ENCODE assay signal across 8 cellular contexts in the genomic region with DNA sequence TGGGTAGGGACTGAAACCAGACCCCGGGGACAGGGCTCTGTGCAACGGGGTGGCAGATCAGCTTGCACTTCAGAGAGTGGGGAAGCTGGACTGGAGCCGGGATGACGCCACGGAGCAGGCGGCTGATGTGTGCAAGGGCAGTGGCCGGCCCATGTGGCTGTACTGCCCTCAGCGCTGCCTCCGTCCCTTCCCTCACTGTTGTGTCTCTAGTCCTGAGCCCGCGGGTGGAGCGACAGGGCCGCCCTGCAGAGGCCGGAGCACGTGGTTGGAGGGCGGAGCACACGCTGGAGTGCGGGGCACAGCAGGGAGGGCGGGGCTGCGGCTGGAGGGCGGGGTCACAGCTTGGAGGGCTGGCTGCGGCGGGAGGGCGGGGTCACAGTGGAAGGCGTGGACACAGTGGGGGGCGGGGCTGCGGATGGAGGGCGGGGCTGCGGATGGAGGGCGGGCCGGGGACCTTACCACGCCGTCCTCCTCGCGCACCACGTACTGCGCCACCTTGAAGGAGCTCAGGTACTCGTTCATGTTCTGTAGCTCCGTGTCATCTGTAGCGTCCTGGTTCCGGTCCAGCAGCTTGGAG. TPM values are rescaled to one million over a fixed set of nuclear protein-coding genes. Genes with fewer than 3 reads are reported as not detected.
A peak's percentile ranks its signal among the peaks of the same experiment; 100 is the strongest.
DNase-seq lines count a peak whose midpoint lies in the region; ATAC-seq and TF ChIP-seq lines count a peak whose summit lies in the region.

No MANE protein-coding gene starts in this region.

- H3K4me3 Mint-ChIP-seq in chondrocyte (ENCODE audit: unreplicated experiment) = no peak overlapping the region

- peaks cover 4% of the 10 kb centered on the region for H3K36me3 Mint-ChIP-seq in chondrocyte (ENCODE audit: low read depth)

- H3F3A ChIP-seq in MM.1S (ENCODE audit: insufficient read depth, low read length) = no peaks in the 10 kb centered on the region

- H3K4me2 ChIP-seq in MM.1S (ENCODE audit: low read depth, low read length) = peak overlapping the region; percentile 86

- no peaks in the 10 kb centered on the region for H3K79me2 ChIP-seq in MM.1S (ENCODE audit: low read length)

- ATAC-seq in lower lobe of right lung (peak; percentile 94), HG03135 (IDR thresholded peaks at IDR 0.05; ENCODE audit: unreplicated experiment) (no peak)

- no peak for TF ChIP-seq CTCF in BE2C (IDR thresholded peaks at IDR 0.05; ENCODE audit: low read depth, low read length)
- no peak for TF ChIP-seq CTCF in MM.1S (IDR thresholded peaks at IDR 0.05; ENCODE audit: low read length)
- no peak for TF ChIP-seq CTCF in chondrocyte (IDR thresholded peaks at IDR 0.05)
- TF ChIP-seq CTCF in lower lobe of right lung (IDR thresholded peaks at IDR 0.05) = no peak

- H3K27ac ChIP-seq in MM.1S (ENCODE audit: low read length) (no peak overlapping the region), lower lobe of right lung (no peak overlapping the region)

- H3K36me3 ChIP-seq in BE2C = no peaks in the 10 kb centered on the region
- H3K36me3 ChIP-seq in MM.1S (replicated peaks; ENCODE audit: insufficient read depth, low read length) = no peaks in the 10 kb centered on the region
- H3K36me3 ChIP-seq in lower lobe of right lung = no peaks in the 10 kb centered on the region

- H3K27ac Mint-ChIP-seq in chondrocyte (ENCODE audit: unreplicated experiment) = no peak overlapping the region

- in situ Hi-C loops in ACHN (cut with HindIII; ENCODE audit: low pct_ligation_motif_present, low pct_unique_long_range_greater_than_20kb, low sequenced_read_pairs) = no loop called here

- H3K27me3 ChIP-seq in BE2C (no peaks in the 10 kb centered on the region), MM.1S (replicated peaks; ENCODE audit: insufficient read depth, low read length) (peaks cover 86% of the 10 kb centered on the region), lower lobe of right lung (ENCODE audit: low read depth) (peaks cover 9% of the 10 kb centered on the region)

- no peaks in the 10 kb centered on the region for H3K9me2 ChIP-seq in MM.1S (replicated peaks; ENCODE audit: insufficient read depth, low read length)

- peaks cover 14% of the 10 kb centered on the region for H3K27me3 Mint-ChIP-seq in chondrocyte (ENCODE audit: low read depth)

- H4K20me1 ChIP-seq in MM.1S (ENCODE audit: insufficient read depth, low read length) = no peaks in the 10 kb centered on the region

- DNase-seq in BE2C (peak; percentile 92), MM.1S (peak; percentile 91), chondrocyte (ENCODE audit: low spot score) (peak; percentile 83), lower lobe of right lung (peak; percentile 89), ACHN (no peak)
- DNase-seq in activated CD4-positive, alpha-beta T cell treated with anti-CD3 and anti-CD28 coated beads for 1 hour = peak; percentile 56
- DNase-seq in stimulated activated CD8-positive, alpha-beta memory T cell treated with anti-CD3 and anti-CD28 coated beads, Interleukin-15, amount 100 ng/mL, for 1 hour (ENCODE audit: low read depth) = peak; percentile 27

- intact Hi-C loops in lower lobe of right lung (cut with DNase I) = no loop called here

- no peak overlapping the region for H3K9ac ChIP-seq in MM.1S (ENCODE audit: low read length)

- peaks cover 12% of the 10 kb centered on the region for H3K9me3 Mint-ChIP-seq in chondrocyte (ENCODE audit: low read depth)

- H3K4me1 ChIP-seq in BE2C (no peaks in the 10 kb centered on the region), MM.1S (ENCODE audit: low read length) (peaks cover 5% of the 10 kb centered on the region; the same call in 1 of the 2 replicates), lower lobe of right lung (peaks cover 8% of the 10 kb centered on the region)

- H3K4me3 ChIP-seq in BE2C (ENCODE audit: low read depth, low read length) (no peak overlapping the region), MM.1S (ENCODE audit: low read length) (no peak overlapping the region), lower lobe of right lung (peak overlapping the region; percentile 19)

- H3K4me1 Mint-ChIP-seq in chondrocyte (ENCODE audit: low read depth) = no peaks in the 10 kb centered on the region

- H3K9me3 ChIP-seq in BE2C (no peaks in the 10 kb centered on the region), MM.1S (replicated peaks; ENCODE audit: insufficient read depth, low read length) (no peaks in the 10 kb centered on the region), lower lobe of right lung (no peaks in the 10 kb centered on the region)

- H2AFZ ChIP-seq in MM.1S (ENCODE audit: low read length) = peak overlapping the region; percentile 84; the same call in 1 of the 2 replicates

RNA-seq across cellular contexts. Expression of a gene that starts 52.4 kb away (rescaled TPM):
- polyA plus RNA-seq in BE2C (2012; ENCODE audit: insufficient read depth, insufficient read length, low read depth) = 0.52 TPM
- total RNA-seq in chondrocyte (0.23 to 1.0 TPM (median 0.42 TPM) in 3 replicates), lower lobe of right lung (0.56 TPM)
